Comparison of ENCODE assay signal across 8 cellular contexts in genomic region chr12:56987551-56988053, GRCh38. TPM values are rescaled to one million over a fixed set of nuclear protein-coding genes. Genes with fewer than 3 reads are reported as not detected.
DNase-seq lines count a peak whose midpoint lies in the region; ATAC-seq and TF ChIP-seq lines count a peak whose summit lies in the region.

No MANE protein-coding gene starts in this region.

- peak; percentile 94 to 96 (median 94) for TF ChIP-seq CTCF in gastroesophageal sphincter (IDR thresholded peaks at IDR 0.05)
- TF ChIP-seq CTCF in testis (IDR thresholded peaks at IDR 0.05) = peak; percentile 94 to 96 (median 96)

- TF ChIP-seq POLR2A in gastroesophageal sphincter (IDR thresholded peaks at IDR 0.05) (no peak), testis (IDR thresholded peaks at IDR 0.05) (no peak)

- 11 to 14% methylated on average over 7 to 8 of the region's 11 CpGs for WGBS in gastroesophageal sphincter (ENCODE audit: low coverage in 1 of 2), 2 donors
- 14 to 22% methylated on average over 11 of the region's 11 CpGs for WGBS in testis, 2 donors

- intact Hi-C loops in testis (cut with DNase I; ENCODE audit: low total_unique reads) = no loop called here

- H3K27me3 ChIP-seq in gastroesophageal sphincter = no peaks in the 10 kb centered on the region
- H3K27me3 ChIP-seq in testis = no peaks in the 10 kb centered on the region

- H3K4me3 ChIP-seq in gastroesophageal sphincter (no peak overlapping the region), testis (peak overlapping the region in 1 of 2 donors; percentile 13)

- H3K36me3 ChIP-seq in gastroesophageal sphincter (no peaks in the 10 kb centered on the region), testis (ENCODE audit: low read depth, missing control alignments) (no peaks in the 10 kb centered on the region)

- DNase-seq in 8988T = peak; percentile 54
- peak; percentile 68 for DNase-seq in NAMALWA (ENCODE audit: low spot score)
- DNase-seq in SK-MEL-5 (ENCODE audit: low read depth, low spot score) = peak; percentile 78
- peak; percentile 21 for DNase-seq in activated gamma-delta T cell (lab: John Stamatoyannopoulos, UW)
- peak; percentile 56 for DNase-seq in occipital lobe (lab: John Stamatoyannopoulos, UW)
- peak; percentile 91 for DNase-seq in testis

- peak; percentile 50 for ATAC-seq in GM18867 (IDR thresholded peaks at IDR 0.05; ENCODE audit: unreplicated experiment)
- ATAC-seq in gastroesophageal sphincter = peak; percentile 84

- H3K27ac ChIP-seq in gastroesophageal sphincter = no peak overlapping the region
- H3K27ac ChIP-seq in testis = no peak overlapping the region

- in situ Hi-C loops in SK-MEL-5 (cut with HindIII; ENCODE audit: low pct_unique_long_range_greater_than_20kb, low sequenced_read_pairs) = loop anchor here (25.0 kb wide), 1 partner anchor 225 kb away; the partner anchor contains the start of genes HSD17B6 and PRIM1

- H3K9me3 ChIP-seq in gastroesophageal sphincter = no peaks in the 10 kb centered on the region
- no peaks in the 10 kb centered on the region for H3K9me3 ChIP-seq in testis

- H3K4me1 ChIP-seq in gastroesophageal sphincter (peaks cover 0 to 10% (median 0%) of the 10 kb centered on the region in 3 donors), testis (peaks cover 7% of the 10 kb centered on the region)

- TF ChIP-seq EP300 in gastroesophageal sphincter (IDR thresholded peaks at IDR 0.05) = no peak

RNA-seq across cellular contexts. Expression of gene ZBTB39, which starts 18.7 kb away (rescaled TPM):
- 5.6 and 6.0 TPM in 2 replicates for total RNA-seq in SK-MEL-5 (2014; rRNA removed; shearing (Covaris generic))
- 6.6 and 6.9 TPM in 2 replicates for polyA plus RNA-seq in SK-MEL-5 (2015; cell fraction: cytosol; rRNA removed)
- polyA plus RNA-seq in SK-MEL-5 (2015; cell fraction: nucleus; rRNA removed) = 12.5 and 14.0 TPM in 2 replicates
- 1 to 10 TPM; 6.1 to 8.9 (median 6.7) TPM for total RNA-seq in gastroesophageal sphincter
- 10.6 TPM for total RNA-seq in occipital lobe
- total RNA-seq in testis = 10 to 100 TPM; 21.0 to 21.7 TPM
- polyA plus RNA-seq in testis (ENCODE audit: insufficient read depth, low read depth, low replicate concordance) = 15.3 TPM

RNA-seq across cellular contexts. Expression of gene TAC3, which starts 28.7 kb away (rescaled TPM):
- total RNA-seq in SK-MEL-5 (2014; rRNA removed; shearing (Covaris generic)) = not detected in 2 replicates
- polyA plus RNA-seq in SK-MEL-5 (2015; cell fraction: cytosol; rRNA removed) = not detected in 2 replicates
- not detected in 2 replicates for polyA plus RNA-seq in SK-MEL-5 (2015; cell fraction: nucleus; rRNA removed)
- total RNA-seq in gastroesophageal sphincter (not detected), occipital lobe (1.6 TPM), testis (1 to 10 TPM; 2.5 to 2.9 TPM)
- polyA plus RNA-seq in testis (ENCODE audit: insufficient read depth, low read depth, low replicate concordance) = 3.9 TPM

RNA-seq across cellular contexts. Expression of gene RDH16, which starts 30.2 kb away (rescaled TPM):
- total RNA-seq in SK-MEL-5 (2014; rRNA removed; shearing (Covaris generic)) = not detected in 2 replicates
- polyA plus RNA-seq in SK-MEL-5 (2015; cell fraction: cytosol; rRNA removed) = not detected in 2 replicates
- polyA plus RNA-seq in SK-MEL-5 (2015; cell fraction: nucleus; rRNA removed) = 0.78 and 1.3 TPM in 2 replicates
- total RNA-seq in gastroesophageal sphincter (under 1 TPM in 3 of 4 donors, not detected in 1; 0.22 to 0.81 (median 0.27) TPM), occipital lobe (0.62 TPM), testis (1 to 10 TPM; 1.4 to 2.9 TPM)
- polyA plus RNA-seq in testis (ENCODE audit: insufficient read depth, low read depth, low replicate concordance) = 0.83 TPM

RNA-seq across cellular contexts. Expression of gene SDR9C7, which starts 53.4 kb away (rescaled TPM):
- total RNA-seq in SK-MEL-5 (2014; rRNA removed; shearing (Covaris generic)) = not detected in 2 replicates
- polyA plus RNA-seq in SK-MEL-5 (2015; cell fraction: cytosol; rRNA removed) = not detected in 2 replicates
- not detected in 2 replicates for polyA plus RNA-seq in SK-MEL-5 (2015; cell fraction: nucleus; rRNA removed)
- total RNA-seq in gastroesophageal sphincter = not detected
- total RNA-seq in occipital lobe = 0.31 TPM
- under 1 TPM in 1 of 2 donors, not detected in 1; 0.43 TPM for total RNA-seq in testis
- polyA plus RNA-seq in testis (ENCODE audit: insufficient read depth, low read depth, low replicate concordance) = 0.46 TPM

Comparison
In these comparisons a context has a peak if more than half of its experiments do, and no peak if none do; other contexts are left out.
1. DNase-seq: peak in every context shown above with its lines; median percentile 91 in testis; 78 in SK-MEL-5; 68 in NAMALWA; 56 in occipital lobe; 54 in 8988T; 21 in activated gamma-delta T cell.